In genomic region chr17:29567362-29568330, GRCh38 we compare ENCODE assay signal across 1 cellular context.
A peak's percentile ranks its signal among the peaks of the same experiment; 100 is the strongest.
TF ChIP-seq lines count a peak whose summit lies in the region.

No MANE protein-coding gene starts in this region.

TF ChIP-seq in K562, 482 proteins besides CTCF, POLR2A, EP300 and RAD21 (continued from another document and continues in another):
- TF ChIP-seq CTCFL (IDR thresholded peaks at IDR 0.05; ENCODE audit: borderline replicate concordance, insufficient read depth, low read depth, low read length, poor library complexity, severe bottlenecking) (peak; percentile 72), ZNF347 (CRISPR knock-in tag; IDR thresholded peaks at IDR 0.05; ENCODE audit: low read depth) (no peak), E2F1 (CRISPR knock-in tag; IDR thresholded peaks at IDR 0.05) (no peak), GATA2 (CRISPR knock-in tag; IDR thresholded peaks at IDR 0.05) (no peak), CHAMP1 (IDR thresholded peaks at IDR 0.05) (no peak), SUPT5H (IDR thresholded peaks at IDR 0.05) (no peak), TEAD2 (tag; IDR thresholded peaks at IDR 0.05) (no peak), IRF9 (tag; IDR thresholded peaks at IDR 0.05) (no peak), ARHGAP35 (IDR thresholded peaks at IDR 0.05; ENCODE audit: partially characterized antibody) (no peak), ESRRA (IDR thresholded peaks at IDR 0.05; ENCODE audit: borderline replicate concordance, low read depth) (peak; percentile 12; the same call in 1 of the 2 replicates), CREB1 (IDR thresholded peaks at IDR 0.05) (no peak), CREB1 (CRISPR knock-in tag; IDR thresholded peaks at IDR 0.05) (no peak), MYBL2 (IDR thresholded peaks at IDR 0.05; ENCODE audit: low read depth) (no peak), MYBL2 (CRISPR knock-in tag; IDR thresholded peaks at IDR 0.05; ENCODE audit: borderline replicate concordance) (no peak), MLLT1 (IDR thresholded peaks at IDR 0.05) (no peak), THRAP3 (IDR thresholded peaks at IDR 0.05; ENCODE audit: borderline replicate concordance) (no peak), IFI16 (CRISPR knock-in tag; IDR thresholded peaks at IDR 0.05) (no peak), NCOA2 (IDR thresholded peaks at IDR 0.05; ENCODE audit: partially characterized antibody in 2 of 2) (no peak), IRF1 (CRISPR knock-in tag; IDR thresholded peaks at IDR 0.05; ENCODE audit: borderline replicate concordance) (no peak), TBL1XR1 (IDR thresholded peaks at IDR 0.05; ENCODE audit: low read length in 2 of 2) (no peak), ARID4B (CRISPR knock-in tag; IDR thresholded peaks at IDR 0.05) (peak; percentile 47; the same call in 1 of the 2 replicates), VEZF1 (CRISPR knock-in tag; IDR thresholded peaks at IDR 0.05) (no peak), ZNF217 (CRISPR knock-in tag; IDR thresholded peaks at IDR 0.05) (no peak), ZNF592 (IDR thresholded peaks at IDR 0.05) (no peak), RAD51 (IDR thresholded peaks at IDR 0.05; ENCODE audit: borderline replicate concordance, low read depth) (no peak)
